Comparison of ENCODE assay signal across 10 cellular contexts in genomic region chr18:63617049-63617995, GRCh38. TPM values are rescaled to one million over a fixed set of nuclear protein-coding genes. Genes with fewer than 3 reads are reported as not detected.
DNase-seq lines count a peak whose midpoint lies in the region; ATAC-seq and TF ChIP-seq lines count a peak whose summit lies in the region.
"Had no signal": no experiment of that assay in that cellular context is flagged by ENCODE, and none has a peak within 500 bp of the region (broad histone marks: within the 10 kb centered on the region; RNA-seq: fewer than 3 reads in every experiment).

No MANE protein-coding gene starts in this region.

- TF ChIP-seq CTCF in HEK293 (tag by site-specific recombination; IDR thresholded peaks at IDR 0.05) (no peak), GM10266 (IDR thresholded peaks at IDR 0.05; ENCODE audit: control insufficient read depth, insufficient read depth, low read depth, missing control alignments) (no peak)

- no peak overlapping the region for H3K27ac Mint-ChIP-seq in activated CD8-positive, alpha-beta T cell treated with anti-CD3 and anti-CD28 coated beads, Interleukin-2, amount 10 ng/mL, durations not matched to agents 7 days and 5 days
- H3K27ac Mint-ChIP-seq: activated CD4-positive, alpha-beta memory T cell treated with anti-CD3 and anti-CD28 coated beads, Interleukin-2, amount 10 ng/mL, durations not matched to agents 7 days and 5 days; stimulated activated memory B cell treated with anti-CD40 and anti-IgM and Interleukin-4, amounts not matched to agents 10 μg/mL and 1 μg/mL and 100 μg/mL, for 72 hours had no signal

- H3K36me3 ChIP-seq in HEK293 (ENCODE audit: control insufficient read depth in 2 of 2, insufficient read depth in 1 of 2, low read length in 2 of 2), result no peaks in the 10 kb centered on the region

- H3K4me3 Mint-ChIP-seq in activated CD8-positive, alpha-beta T cell treated with anti-CD3 and anti-CD28 coated beads, Interleukin-2, amount 10 ng/mL, durations not matched to agents 7 days and 5 days, result no peak overlapping the region
- H3K4me3 Mint-ChIP-seq: activated CD4-positive, alpha-beta memory T cell treated with anti-CD3 and anti-CD28 coated beads, Interleukin-2, amount 10 ng/mL, durations not matched to agents 7 days and 5 days; stimulated activated memory B cell treated with anti-CD40 and anti-IgM and Interleukin-4, amounts not matched to agents 10 μg/mL and 1 μg/mL and 100 μg/mL, for 72 hours had no signal

- H3K9me3 ChIP-seq in HEK293 (ENCODE audit: control insufficient read depth, insufficient read depth, low read depth, low read length), result no peaks in the 10 kb centered on the region

- H3K4me1 Mint-ChIP-seq in activated CD8-positive, alpha-beta T cell treated with anti-CD3 and anti-CD28 coated beads, Interleukin-2, amount 10 ng/mL, durations not matched to agents 7 days and 5 days (ENCODE audit: low read depth), result no peaks in the 10 kb centered on the region
- H3K4me1 Mint-ChIP-seq: activated CD4-positive, alpha-beta memory T cell treated with anti-CD3 and anti-CD28 coated beads, Interleukin-2, amount 10 ng/mL, durations not matched to agents 7 days and 5 days; stimulated activated memory B cell treated with anti-CD40 and anti-IgM and Interleukin-4, amounts not matched to agents 10 μg/mL and 1 μg/mL and 100 μg/mL, for 72 hours had no signal

- H3K27ac ChIP-seq in HEK293 (ENCODE audit: extremely low read depth, low read depth, low read length), result 0 out of 2 replicates have a peak overlapping the region, but pooled peaks have one; percentile 41

- DNase-seq in SHP77 treated with DMSO at 0.1 percent for 48 hours (lab: John Stamatoyannopoulos, UW) (peak; percentile 11), GM10266 (ENCODE audit: extremely low spot score) (no peak), activated T-cell treated with anti-CD3 and anti-CD28 coated beads for 4 hours (no peak), Ammon's horn (ENCODE audit: low spot score) (no peak)
- DNase-seq in activated CD8-positive, alpha-beta T cell treated with anti-CD3 and anti-CD28 coated beads, Interleukin-2, amount 10 ng/mL, durations not matched to agents 7 days and 5 days, result no peak
- DNase-seq: activated CD4-positive, alpha-beta memory T cell treated with anti-CD3 and anti-CD28 coated beads, Interleukin-2, amount 10 ng/mL, durations not matched to agents 7 days and 5 days had no signal

- peaks cover 13% of the 10 kb centered on the region; the same call in 1 of the 2 replicates for H3K4me1 ChIP-seq in HEK293 (ENCODE audit: control insufficient read depth, insufficient read depth, low read length)

- CTCF ChIA-PET in HEK293 (lab: Yijun Ruan, JAX), result interaction anchor here (0.6 to 0.7 kb wide), 2 partner anchors 41 to 101 kb away, joined by 3 read pairs; no protein-coding TSS in a partner anchor
- CTCF ChIA-PET in activated CD8-positive, alpha-beta T cell treated with anti-CD3 and anti-CD28 coated beads, Interleukin-2, amount 10 ng/mL, durations not matched to agents 7 days and 5 days (lab: Charles Lee), result no interaction called here

- no peaks in the 10 kb centered on the region for H3K36me3 Mint-ChIP-seq in activated CD8-positive, alpha-beta T cell treated with anti-CD3 and anti-CD28 coated beads, Interleukin-2, amount 10 ng/mL, durations not matched to agents 7 days and 5 days (ENCODE audit: low read depth)
- H3K36me3 Mint-ChIP-seq: stimulated activated memory B cell treated with anti-CD40 and anti-IgM and Interleukin-4, amounts not matched to agents 10 μg/mL and 1 μg/mL and 100 μg/mL, for 72 hours had no signal

- H3K9me3 Mint-ChIP-seq in activated CD8-positive, alpha-beta T cell treated with anti-CD3 and anti-CD28 coated beads, Interleukin-2, amount 10 ng/mL, durations not matched to agents 7 days and 5 days (ENCODE audit: insufficient read depth), result no peaks in the 10 kb centered on the region
- H3K9me3 Mint-ChIP-seq: activated CD4-positive, alpha-beta memory T cell treated with anti-CD3 and anti-CD28 coated beads, Interleukin-2, amount 10 ng/mL, durations not matched to agents 7 days and 5 days had no signal

- ATAC-seq in GM18519 (IDR thresholded peaks at IDR 0.05; ENCODE audit: low FRiP score, unreplicated experiment) (peak; percentile 80), HG03521 (IDR thresholded peaks at IDR 0.05; ENCODE audit: unreplicated experiment) (peak; percentile 91)
- ATAC-seq in activated CD8-positive, alpha-beta T cell treated with anti-CD3 and anti-CD28 coated beads, Interleukin-2, amount 10 ng/mL, durations not matched to agents 7 days and 5 days, result no peak
- ATAC-seq: stimulated activated memory B cell treated with anti-CD40 and anti-IgM and Interleukin-4, amounts not matched to agents 10 μg/mL and 1 μg/mL and 100 μg/mL, for 72 hours had no signal

- no peak overlapping the region for H3K4me3 ChIP-seq in HEK293 (ENCODE audit: low read depth, low read length)

- POLR2A ChIA-PET in HEK293 (lab: Yijun Ruan, JAX), result no interaction called here
- POLR2A ChIA-PET in activated CD8-positive, alpha-beta T cell treated with anti-CD3 and anti-CD28 coated beads, Interleukin-2, amount 10 ng/mL, durations not matched to agents 7 days and 5 days (lab: Charles Lee), result no interaction called here

- H3K27me3 Mint-ChIP-seq in activated CD8-positive, alpha-beta T cell treated with anti-CD3 and anti-CD28 coated beads, Interleukin-2, amount 10 ng/mL, durations not matched to agents 7 days and 5 days (ENCODE audit: low read depth), result no peaks in the 10 kb centered on the region
- H3K27me3 Mint-ChIP-seq: activated CD4-positive, alpha-beta memory T cell treated with anti-CD3 and anti-CD28 coated beads, Interleukin-2, amount 10 ng/mL, durations not matched to agents 7 days and 5 days had no signal

TF ChIP-seq in HEK293, 187 proteins besides CTCF, POLR2A, EP300 and RAD21:
- TF ChIP-seq FEZF1 (tag by site-specific recombination; IDR thresholded peaks at IDR 0.05), result no peak
- TF ChIP-seq SP7 (tag by site-specific recombination; IDR thresholded peaks at IDR 0.05), result peak; percentile 94

RNA-seq across cellular contexts. Expression of gene SERPINB4, which starts 26.7 kb away (rescaled TPM):
- total RNA-seq in activated CD8-positive, alpha-beta T cell treated with anti-CD3 and anti-CD28 coated beads, Interleukin-2, amount 10 ng/mL, durations not matched to agents 7 days and 5 days, result not detected
- total RNA-seq: activated CD4-positive, alpha-beta memory T cell treated with anti-CD3 and anti-CD28 coated beads, Interleukin-2, amount 10 ng/mL, durations not matched to agents 7 days and 5 days had no signal

RNA-seq across cellular contexts. Expression of gene SERPINB13, which starts 30.2 kb away (rescaled TPM):
- total RNA-seq in activated CD8-positive, alpha-beta T cell treated with anti-CD3 and anti-CD28 coated beads, Interleukin-2, amount 10 ng/mL, durations not matched to agents 7 days and 5 days, result not detected
- total RNA-seq: activated CD4-positive, alpha-beta memory T cell treated with anti-CD3 and anti-CD28 coated beads, Interleukin-2, amount 10 ng/mL, durations not matched to agents 7 days and 5 days had no signal

RNA-seq across cellular contexts. Expression of gene SERPINB3, which starts 44.4 kb away (rescaled TPM):
- not detected for total RNA-seq in activated CD8-positive, alpha-beta T cell treated with anti-CD3 and anti-CD28 coated beads, Interleukin-2, amount 10 ng/mL, durations not matched to agents 7 days and 5 days
- total RNA-seq: activated CD4-positive, alpha-beta memory T cell treated with anti-CD3 and anti-CD28 coated beads, Interleukin-2, amount 10 ng/mL, durations not matched to agents 7 days and 5 days had no signal
